In the genomic region with DNA sequence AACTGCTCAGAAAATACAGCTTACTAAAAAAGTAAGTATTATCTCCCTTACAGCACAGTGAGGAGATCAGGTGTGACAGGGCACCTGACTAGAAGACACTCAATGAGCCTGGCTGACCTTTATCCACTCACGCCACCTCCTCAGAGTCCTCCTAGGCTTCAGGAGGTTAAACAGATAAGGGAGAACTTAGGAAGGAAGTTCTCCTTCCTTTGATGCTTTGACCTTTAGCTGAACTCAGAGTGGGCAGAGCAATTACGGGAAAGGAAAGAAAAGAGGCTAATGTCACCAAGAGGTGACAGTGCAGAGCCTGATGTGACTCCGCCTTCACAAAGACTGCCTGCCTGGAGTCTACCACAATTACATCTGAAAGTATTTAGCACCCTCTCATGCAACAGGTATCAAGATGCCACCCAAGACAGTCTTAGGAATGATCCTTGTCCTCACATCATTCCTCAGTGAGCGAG, we compare ENCODE assay signal across 1 cellular context.
TF ChIP-seq lines count a peak whose summit lies in the region.

No MANE protein-coding gene starts in this region.

TF ChIP-seq in SK-N-SH treated with all-trans-retinoic acid at 6 μM for 48 hours, 23 proteins besides CTCF, POLR2A, EP300 and RAD21 (continued from another document):
- TF ChIP-seq ISL1 (CRISPR knock-in tag; IDR thresholded peaks at IDR 0.05) (no peak), ZC3H10 (CRISPR knock-in tag; IDR thresholded peaks at IDR 0.05) (no peak), CSDC2 (CRISPR knock-in tag; IDR thresholded peaks at IDR 0.05) (no peak), ZNF565 (CRISPR knock-in tag; conservative IDR thresholded peaks at IDR 0.05; ENCODE audit: low read depth) (no peak), ZFP3 (CRISPR knock-in tag; IDR thresholded peaks at IDR 0.05) (no peak), ZNF8 (CRISPR knock-in tag; IDR thresholded peaks at IDR 0.05) (no peak)
